Comparison of ENCODE assay signal across 8 cellular contexts in the genomic region with DNA sequence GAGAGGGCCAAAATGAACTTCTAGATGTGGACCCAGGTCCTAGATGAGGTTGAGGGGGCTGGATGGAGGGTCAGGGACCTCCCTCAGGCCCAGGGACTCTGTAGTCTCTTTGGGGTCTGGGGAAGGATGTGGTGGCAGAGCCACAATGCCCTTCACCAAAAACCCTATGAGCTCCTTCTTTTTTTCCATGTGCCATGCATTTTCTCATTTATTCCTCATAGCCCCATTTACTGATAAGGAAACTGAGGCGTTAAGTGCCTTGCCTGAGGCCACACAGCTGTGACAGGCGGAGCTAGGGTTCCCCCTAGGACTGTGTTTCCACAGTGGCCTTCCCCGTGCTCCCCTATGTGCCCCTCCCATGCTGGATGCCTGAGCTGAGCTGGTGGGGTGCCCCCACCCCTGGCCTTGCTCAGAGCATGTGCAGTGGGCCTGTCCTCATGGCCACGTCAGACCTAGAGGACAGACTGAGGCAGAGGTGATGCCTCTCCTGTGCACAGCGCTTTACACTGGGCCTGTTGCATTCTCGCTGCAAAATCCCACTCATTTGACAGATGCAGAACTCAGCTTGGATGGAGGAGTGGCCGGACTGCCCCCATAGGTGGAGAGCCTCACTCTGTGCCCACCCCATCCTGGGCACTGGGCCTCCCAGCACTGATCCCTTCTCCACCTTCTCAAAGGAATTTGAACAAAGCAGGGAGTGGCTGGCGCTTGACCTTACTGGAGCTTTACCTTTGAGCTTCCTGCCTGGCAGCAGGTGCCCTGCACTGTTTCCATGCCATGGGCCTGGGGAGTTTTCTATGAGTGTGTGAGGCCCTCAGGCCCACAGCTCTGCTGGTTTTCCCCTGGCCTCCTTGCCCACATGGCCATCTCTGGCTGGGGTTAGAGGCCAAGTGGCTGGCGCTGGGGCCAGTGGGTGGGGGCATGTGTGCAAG. TPM values are rescaled to one million over a fixed set of nuclear protein-coding genes. Genes with fewer than 3 reads are reported as not detected.
DNase-seq lines count a peak whose midpoint lies in the region; FAIRE-seq and TF ChIP-seq lines count a peak whose summit lies in the region.

No MANE protein-coding gene starts in this region.

- H3K27me3 ChIP-seq in endothelial cell of umbilical vein (ENCODE audit: control insufficient read depth in 2 of 2, insufficient read depth in 2 of 2, low read length in 2 of 2): no peaks in the 10 kb centered on the region

- H4K20me1 ChIP-seq in endothelial cell of umbilical vein (replicated peaks; ENCODE audit: control insufficient read depth, extremely low read depth, insufficient read depth, low read length): no peaks in the 10 kb centered on the region

- peak overlapping the region; percentile 74 for H3K4me2 ChIP-seq in endothelial cell of umbilical vein (ENCODE audit: insufficient read depth, low read length)

- no peak for DNase-seq in GM12891 (ENCODE audit: insufficient read length, low spot score)
- DNase-seq in SK-N-MC (ENCODE audit: low read depth, low spot score): no peak
- DNase-seq in endothelial cell of umbilical vein (ENCODE audit: low read depth, low spot score): no peak
- DNase-seq in posterior vena cava (ENCODE audit: low spot score): peak; percentile 68
- no peak for DNase-seq in NCI-H187 treated with DMSO at 0.1 percent for 48 hours (lab: John Stamatoyannopoulos, UW)
- DNase-seq in GF-D8 (lab: John Stamatoyannopoulos, UW): no peak
- no peak for DNase-seq in DMS 273 treated with DMSO at 0.1 percent for 48 hours (lab: John Stamatoyannopoulos, UW)
- no peak for DNase-seq in DMS79 (lab: John Stamatoyannopoulos, UW)

- CTCF ChIA-PET in endothelial cell of umbilical vein (lab: Charles Lee): interaction anchor here (1.4 to 3.9 kb wide), 5 partner anchors 7 to 225 kb away, joined by 4 to 39 read pairs (median 14); no protein-coding TSS in a partner anchor

- H3K9me1 ChIP-seq in endothelial cell of umbilical vein (replicated peaks; ENCODE audit: control insufficient read depth, extremely low read depth, insufficient read depth, low read length): no peaks in the 10 kb centered on the region

- intact Hi-C loops in endothelial cell of umbilical vein (cut with micrococcal nuclease) (loop anchor here (2.0 kb wide), 1 partner anchor 352 kb away; no protein-coding TSS in a partner anchor), posterior vena cava (cut with DNase I) (no loop called here)

- H3K9ac ChIP-seq in SK-N-MC (ENCODE audit: insufficient read length) (peak overlapping the region; percentile 41), endothelial cell of umbilical vein (replicated peaks; ENCODE audit: extremely low read depth, insufficient read depth, low read length) (peak overlapping the region; percentile 84)

- TF ChIP-seq CTCF in endothelial cell of umbilical vein (IDR thresholded peaks at IDR 0.05; ENCODE audit: extremely low read depth in 1 of 2, insufficient read depth in 1 of 2, low read depth in 1 of 2, low read length in 2 of 2): no peak

- POLR2A ChIA-PET in endothelial cell of umbilical vein (lab: Charles Lee): interaction anchor here (1.4 kb wide), 1 partner anchor 12 kb away, joined by 5 read pairs; no protein-coding TSS in a partner anchor

- dilution Hi-C loops in endothelial cell of umbilical vein (cut with MboI; ENCODE audit: extremely low pct_ligation_motif_present, low sequenced_read_pairs): no loop called here

- peaks cover 46% of the 10 kb centered on the region for H3K4me1 ChIP-seq in endothelial cell of umbilical vein (ENCODE audit: control insufficient read depth, extremely low read depth, insufficient read depth, low read length)

- BruUV-seq in endothelial cell of umbilical vein (replicated peaks; lab: Mats Ljungman, UMichigan): TSS peak; percentile 55

- H3K4me3 ChIP-seq in SK-N-MC: peak overlapping the region; percentile 86
- H3K4me3 ChIP-seq in endothelial cell of umbilical vein (replicated peaks in 1 of 3; ENCODE audit: insufficient read depth in 1 of 3, low read depth in 1 of 3, low read length in 3 of 3): peak overlapping the region in 2 of 3 experiments; percentile 4 to 8

- no peak overlapping the region for H2AFZ ChIP-seq in endothelial cell of umbilical vein (ENCODE audit: low read depth, low read length)

- H3K9me3 ChIP-seq in SK-N-MC (ENCODE audit: low read depth, low read length) (no peaks in the 10 kb centered on the region), endothelial cell of umbilical vein (replicated peaks; ENCODE audit: control insufficient read depth, insufficient read depth, low read length) (no peaks in the 10 kb centered on the region)

- H3K36me3 ChIP-seq in SK-N-MC (ENCODE audit: insufficient read depth, low read length) (no peaks in the 10 kb centered on the region), endothelial cell of umbilical vein (ENCODE audit: control insufficient read depth in 2 of 2, extremely low read depth in 1 of 2, insufficient read depth in 2 of 2, low read length in 2 of 2) (no peaks in the 10 kb centered on the region)

- peaks cover 57% of the 10 kb centered on the region for H3K79me2 ChIP-seq in endothelial cell of umbilical vein (ENCODE audit: control insufficient read depth, insufficient read depth, low read length)

- TF ChIP-seq POLR2A in GM12891 (IDR thresholded peaks at IDR 0.05; ENCODE audit: low read depth, low read length): no peak
- no peak for TF ChIP-seq POLR2A in endothelial cell of umbilical vein (IDR thresholded peaks at IDR 0.05; ENCODE audit: low read depth, low read length)

- FAIRE-seq in GM12891 (lab: Jason Lieb, UNC) (peak; percentile 33), endothelial cell of umbilical vein (lab: Jason Lieb, UNC) (no peak)

- peak overlapping the region; percentile 25; the same call in 1 of the 2 replicates for H3K27ac ChIP-seq in SK-N-MC
- H3K27ac ChIP-seq in endothelial cell of umbilical vein (ENCODE audit: insufficient read depth, low read depth, low read length): peak overlapping the region; percentile 99

TF ChIP-seq in GM12891, 5 proteins besides CTCF, POLR2A, EP300 and RAD21:
- TF ChIP-seq POLR2AphosphoS5 (IDR thresholded peaks at IDR 0.05; ENCODE audit: low read depth, low read length): no peak
- no peak for TF ChIP-seq PAX5 (IDR thresholded peaks at IDR 0.05; ENCODE audit: insufficient read depth, low read length, severe bottlenecking)
- TF ChIP-seq POU2F2 (IDR thresholded peaks at IDR 0.05; ENCODE audit: low read depth, low read length): peak; percentile 46; the same call in 1 of the 2 replicates
- TF ChIP-seq SPI1 (IDR thresholded peaks at IDR 0.05; ENCODE audit: low read depth, low read length): no peak
- TF ChIP-seq TAF1 (IDR thresholded peaks at IDR 0.05; ENCODE audit: low read depth, low read length): no peak

TF ChIP-seq in endothelial cell of umbilical vein, 7 proteins besides CTCF, POLR2A, EP300 and RAD21:
- TF ChIP-seq EZH2 (IDR thresholded peaks at IDR 0.05; ENCODE audit: borderline replicate concordance, low read depth, low read length, severe bottlenecking): no peak
- no peak for TF ChIP-seq MYC (IDR thresholded peaks at IDR 0.05; ENCODE audit: low read depth, low read length)
- TF ChIP-seq JUN (IDR thresholded peaks at IDR 0.05; ENCODE audit: borderline replicate concordance, insufficient read depth, insufficient read length, low read depth): no peak
- no peak for TF ChIP-seq FOS (IDR thresholded peaks at IDR 0.05; ENCODE audit: borderline replicate concordance, insufficient read depth, low read length)
- no peak for TF ChIP-seq POLR2AphosphoS5 (IDR thresholded peaks at IDR 0.05; ENCODE audit: insufficient read depth, low read depth, low read length)
- no peak for TF ChIP-seq GATA2 (IDR thresholded peaks at IDR 0.05; ENCODE audit: insufficient read depth, insufficient read length, low read depth, low read length)
- TF ChIP-seq, protein P1, sequence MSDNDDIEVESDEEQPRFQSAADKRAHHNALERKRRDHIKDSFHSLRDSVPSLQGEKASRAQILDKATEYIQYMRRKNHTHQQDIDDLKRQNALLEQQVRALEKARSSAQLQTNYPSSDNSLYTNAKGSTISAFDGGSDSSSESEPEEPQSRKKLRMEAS (IDR thresholded peaks at IDR 0.05; ENCODE audit: insufficient read depth, insufficient read length): no peak

RNA-seq across cellular contexts. Expression of a gene that starts 2.5 kb away (rescaled TPM):
- 15.2 TPM for polyA plus RNA-seq in GM12891 (2012; ENCODE audit: low read depth, missing spikeins)
- total RNA-seq in endothelial cell of umbilical vein (33.2 and 36.3 TPM in 2 replicates), posterior vena cava (10 to 100 TPM; 47.7 to 83.4 TPM)
- polyA plus RNA-seq in endothelial cell of umbilical vein: 13.5 and 15.3 TPM in 2 replicates
- 18.8 and 18.9 TPM in 2 replicates for polyA plus RNA-seq in endothelial cell of umbilical vein (2011; cell fraction: cytosol; rRNA removed)
- 17.6 and 18.2 TPM in 2 replicates for polyA plus RNA-seq in endothelial cell of umbilical vein (2011; cell fraction: nucleus; rRNA removed)
- polyA plus RNA-seq in endothelial cell of umbilical vein (2012): 34.8 and 38.0 TPM in 2 replicates
- polyA minus RNA-seq in endothelial cell of umbilical vein: 9.7 and 9.8 TPM in 2 replicates
- 15.7 TPM for polyA minus RNA-seq in endothelial cell of umbilical vein (2011; cell fraction: cytosol; rRNA and poly(A)+ RNA removed)
- 9.1 and 15.9 TPM in 2 replicates for polyA minus RNA-seq in endothelial cell of umbilical vein (2011; cell fraction: nucleus; rRNA and poly(A)+ RNA removed)

RNA-seq across cellular contexts. Expression of a gene that starts 33.8 kb away (rescaled TPM):
- 0.59 TPM for polyA plus RNA-seq in GM12891 (2012; ENCODE audit: low read depth, missing spikeins)
- 7.2 and 8.1 TPM in 2 replicates for total RNA-seq in endothelial cell of umbilical vein
- polyA plus RNA-seq in endothelial cell of umbilical vein: 6.9 and 7.0 TPM in 2 replicates
- polyA plus RNA-seq in endothelial cell of umbilical vein (2011; cell fraction: cytosol; rRNA removed): 6.2 and 7.6 TPM in 2 replicates
- polyA plus RNA-seq in endothelial cell of umbilical vein (2011; cell fraction: nucleus; rRNA removed): 4.6 and 5.3 TPM in 2 replicates
- 4.0 and 7.0 TPM in 2 replicates for polyA plus RNA-seq in endothelial cell of umbilical vein (2012)
- 6.2 and 6.7 TPM in 2 replicates for polyA minus RNA-seq in endothelial cell of umbilical vein
- 1.5 TPM for polyA minus RNA-seq in endothelial cell of umbilical vein (2011; cell fraction: cytosol; rRNA and poly(A)+ RNA removed)
- polyA minus RNA-seq in endothelial cell of umbilical vein (2011; cell fraction: nucleus; rRNA and poly(A)+ RNA removed): 2.9 and 4.6 TPM in 2 replicates
- total RNA-seq in posterior vena cava: 1 to 10 TPM; 7.8 to 8.8 TPM
